In genomic region chr2:96809216-96809882, GRCh38 we compare ENCODE assay signal across 1 cellular context.
TF ChIP-seq lines count a peak whose summit lies in the region.

No MANE protein-coding gene starts in this region.

TF ChIP-seq in K562, 482 proteins besides CTCF, POLR2A, EP300 and RAD21:
- TF ChIP-seq ESRRA (IDR thresholded peaks at IDR 0.05; ENCODE audit: borderline replicate concordance, low read depth): no peak
- TF ChIP-seq, protein P1, sequence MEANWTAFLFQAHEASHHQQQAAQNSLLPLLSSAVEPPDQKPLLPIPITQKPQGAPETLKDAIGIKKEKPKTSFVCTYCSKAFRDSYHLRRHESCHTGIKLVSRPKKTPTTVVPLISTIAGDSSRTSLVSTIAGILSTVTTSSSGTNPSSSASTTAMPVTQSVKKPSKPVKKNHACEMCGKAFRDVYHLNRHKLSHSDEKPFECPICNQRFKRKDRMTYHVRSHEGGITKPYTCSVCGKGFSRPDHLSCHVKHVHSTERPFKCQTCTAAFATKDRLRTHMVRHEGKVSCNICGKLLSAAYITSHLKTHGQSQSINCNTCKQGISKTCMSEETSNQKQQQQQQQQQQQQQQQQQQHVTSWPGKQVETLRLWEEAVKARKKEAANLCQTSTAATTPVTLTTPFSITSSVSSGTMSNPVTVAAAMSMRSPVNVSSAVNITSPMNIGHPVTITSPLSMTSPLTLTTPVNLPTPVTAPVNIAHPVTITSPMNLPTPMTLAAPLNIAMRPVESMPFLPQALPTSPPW (CRISPR knock-in tag; IDR thresholded peaks at IDR 0.05): peak; percentile 8; the same call in 1 of the 2 replicates
